In the genomic region with DNA sequence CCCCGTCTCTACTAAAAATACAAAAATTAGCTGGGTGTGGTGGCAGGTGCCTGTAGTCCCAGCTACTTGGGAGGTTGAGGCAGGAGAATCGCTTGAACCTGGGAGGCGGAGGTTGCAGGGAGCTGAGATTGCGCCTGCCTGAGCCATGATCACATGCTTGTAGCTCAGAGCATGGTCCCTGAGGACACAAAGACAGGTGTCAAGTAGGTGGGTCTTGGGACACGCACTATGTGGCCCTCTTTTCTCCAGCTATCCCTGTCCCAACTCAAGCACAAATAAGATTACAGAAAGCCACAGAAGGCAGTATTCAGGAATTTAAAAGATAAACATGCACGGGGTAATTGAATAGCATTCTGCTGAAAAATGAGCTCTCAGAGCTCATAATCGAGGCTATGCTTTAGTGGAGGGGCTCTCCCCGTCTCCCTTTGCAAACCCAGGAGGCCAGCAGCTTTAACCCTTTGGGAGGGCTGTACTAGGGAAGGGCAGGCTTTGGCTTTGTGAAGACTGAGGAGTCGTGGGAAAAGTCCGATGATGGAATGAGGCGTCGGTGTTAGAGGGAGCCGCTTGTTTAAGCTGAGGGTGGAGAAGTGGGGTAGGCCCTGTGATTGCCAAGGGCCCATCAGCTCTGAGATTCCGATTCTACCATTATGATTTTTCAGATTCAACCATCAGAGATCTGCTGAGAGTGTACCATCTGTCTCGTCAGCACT, we compare ENCODE assay signal across 1 cellular context.
TF ChIP-seq lines count a peak whose summit lies in the region.

No MANE protein-coding gene starts in this region.

TF ChIP-seq in IMR-90, 13 proteins besides CTCF, POLR2A, EP300 and RAD21 (continued from another document):
- TF ChIP-seq, protein P1, sequence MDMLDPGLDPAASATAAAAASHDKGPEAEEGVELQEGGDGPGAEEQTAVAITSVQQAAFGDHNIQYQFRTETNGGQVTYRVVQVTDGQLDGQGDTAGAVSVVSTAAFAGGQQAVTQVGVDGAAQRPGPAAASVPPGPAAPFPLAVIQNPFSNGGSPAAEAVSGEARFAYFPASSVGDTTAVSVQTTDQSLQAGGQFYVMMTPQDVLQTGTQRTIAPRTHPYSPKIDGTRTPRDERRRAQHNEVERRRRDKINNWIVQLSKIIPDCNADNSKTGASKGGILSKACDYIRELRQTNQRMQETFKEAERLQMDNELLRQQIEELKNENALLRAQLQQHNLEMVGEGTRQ (IDR thresholded peaks at IDR 0.05; ENCODE audit: low read depth, low read length), result no peak
TF ChIP-seq in IMR-90: peak in this region for 0.
